ENCODE assay signal across 23 cellular contexts in the genomic region with DNA sequence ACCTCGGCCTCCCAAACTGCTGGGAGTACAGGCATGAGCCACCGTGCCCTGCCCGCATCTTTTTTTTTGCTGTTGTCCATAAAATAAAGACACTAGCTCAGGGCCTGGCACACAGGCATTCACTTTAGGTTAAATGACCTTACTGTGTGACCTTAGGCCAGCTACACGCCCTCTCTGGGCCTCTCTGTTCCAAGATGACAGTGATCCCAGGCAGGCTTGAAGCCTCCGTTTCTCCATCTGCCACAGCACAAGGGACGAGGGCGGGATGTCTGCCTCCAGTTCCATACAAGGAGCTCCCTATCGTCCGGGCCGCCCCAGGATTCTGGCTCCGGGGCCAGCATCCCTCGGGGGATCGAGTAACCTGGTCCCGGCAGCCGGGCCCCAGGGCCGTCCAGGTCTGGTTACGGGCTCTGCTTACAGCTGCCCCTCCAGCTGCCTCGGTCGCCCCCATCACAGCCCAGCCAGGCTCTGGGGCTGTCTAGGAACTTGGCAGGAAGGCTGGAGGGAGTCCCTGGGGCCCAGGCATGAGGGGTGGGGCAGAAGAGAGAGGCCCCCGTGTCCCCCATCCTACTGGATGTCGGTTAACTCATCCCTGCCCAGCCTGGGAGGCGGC. TPM values are rescaled to one million over a fixed set of nuclear protein-coding genes. Genes with fewer than 3 reads are reported as not detected.
A peak's percentile ranks its signal among the peaks of the same experiment; 100 is the strongest.
DNase-seq lines count a peak whose midpoint lies in the region; ATAC-seq, FAIRE-seq and TF ChIP-seq lines count a peak whose summit lies in the region.
"Had no signal": no experiment of that assay in that cellular context is flagged by ENCODE, and none has a peak within 500 bp of the region (broad histone marks: within the 10 kb centered on the region; RNA-seq: fewer than 3 reads in every experiment).

No MANE protein-coding gene starts in this region.

- no peak overlapping the region for H2BK120ac ChIP-seq in mesenchymal stem cell (ENCODE audit: low read depth, low read length)

- H3K4me3 ChIP-seq in K562 (no peak overlapping the region), mesenchymal stem cell (ENCODE audit: insufficient read depth in 1 of 2, low read depth in 1 of 2, low read length in 2 of 2) (no peak overlapping the region)
- H3K4me3 ChIP-seq: Peyer's patch, SJSA1 had no signal

- H2AFZ ChIP-seq in K562 (ENCODE audit: low read depth, low read length) (no peak overlapping the region), mesenchymal stem cell (ENCODE audit: low read depth, low read length) (no peak overlapping the region)

- DNase-seq in Ammon's horn (ENCODE audit: low spot score): peak; percentile 21
- DNase-seq in DMS 273 (lab: John Stamatoyannopoulos, UW; ENCODE audit: unreplicated experiment): peak; percentile 97
- no peak for DNase-seq in K562 (ENCODE audit: extremely low read depth in 1 of 4, low spot score in 3 of 4)
- DNase-seq in mesenchymal stem cell: no peak
- DNase-seq in NCI-H69 (lab: John Stamatoyannopoulos, UW): no peak
- DNase-seq in posterior vena cava (ENCODE audit: low spot score): no peak
- DNase-seq: ACHN, DMS79, H7, NCI-H1417, NCI-H1694 treated with DMSO at 0.1 percent for 48 hours, NCI-H2081 treated with DMSO at 0.1 percent for 48 hours, NCI-H2227 treated with DMSO at 0.1 percent for 48 hours, NCI-H510A, NCI-H748 treated with DMSO at 0.1 percent for 48 hours, Peyer's patch, T-helper 1 cell had no signal

- peak overlapping the region in 1 of 2 experiments; percentile 24 for H3K4ac ChIP-seq in mesenchymal stem cell (ENCODE audit: low read depth in 1 of 2, low read length in 2 of 2)

- no peak overlapping the region for H4K8ac ChIP-seq in mesenchymal stem cell (ENCODE audit: low read length)

- H3K79me2 ChIP-seq in K562 (ENCODE audit: control insufficient read depth, insufficient read depth, low read length): no peaks in the 10 kb centered on the region

- intact Hi-C loops in K562 (cut with micrococcal nuclease): no loop called here
- intact Hi-C loops in posterior vena cava (cut with DNase I): loop anchor here in 1 of 2 donors (10.0 kb wide), 1 partner anchor 63 kb away; the partner anchor contains the start of gene TNFAIP8L1

- no peak overlapping the region for H2AK5ac ChIP-seq in mesenchymal stem cell (ENCODE audit: low read length, severe bottlenecking)

- H2BK15ac ChIP-seq in mesenchymal stem cell (ENCODE audit: low read depth, poor library complexity, severe bottlenecking): peak overlapping the region; percentile 18

- no peak for TF ChIP-seq EP300 in K562 (IDR thresholded peaks at IDR 0.05; ENCODE audit: low read length)

- H3K79me1 ChIP-seq in mesenchymal stem cell (replicated peaks; ENCODE audit: low read length, poor library complexity, severe bottlenecking): no peaks in the 10 kb centered on the region

- H3K4me1 ChIP-seq in K562 (replicated peaks in 1 of 2; ENCODE audit: control insufficient read depth in 2 of 2, insufficient read depth in 2 of 2, low read length in 2 of 2) (peaks cover 18 to 42% of the 10 kb centered on the region in 2 experiments), mesenchymal stem cell (ENCODE audit: control insufficient read depth, insufficient read depth, low read depth, low read length) (peaks cover 17% of the 10 kb centered on the region)
- H3K4me1 ChIP-seq: Peyer's patch had no signal

- FAIRE-seq in K562 (lab: Jason Lieb, UNC): no peak
- FAIRE-seq: D721Med had no signal

- ATAC-seq in K562 (no peak), HG03378 (IDR thresholded peaks at IDR 0.05; ENCODE audit: unreplicated experiment) (no peak)

- in situ Hi-C loops in K562 (cut with MboI): loop anchor here (10.0 kb wide), 1 partner anchor 223 kb away; the partner anchor contains the start of gene FEM1A

- POLR2A ChIA-PET in K562 (lab: Yijun Ruan, JAX): interaction anchor here (0.7 to 1.3 kb wide), 5 partner anchors 8 to 55 kb away, joined by 3 to 4 read pairs (median 3); no protein-coding TSS in a partner anchor

- no peak overlapping the region for H2BK12ac ChIP-seq in mesenchymal stem cell (ENCODE audit: low read length in 2 of 2)

- peaks cover 2% of the 10 kb centered on the region for H3K9me1 ChIP-seq in K562 (ENCODE audit: control insufficient read depth, insufficient read depth, low read length)

- no peaks in the 10 kb centered on the region; the same call in 1 of the 2 replicates for H4K20me1 ChIP-seq in K562 (replicated peaks; ENCODE audit: control insufficient read depth, insufficient read depth, low read length)

- no peak overlapping the region for H2BK5ac ChIP-seq in mesenchymal stem cell (ENCODE audit: low read depth, low read length, poor library complexity, severe bottlenecking)

- no peak for TF ChIP-seq RAD21 in K562 (CRISPR knock-in tag; conservative IDR thresholded peaks at IDR 0.05 in 1 of 2, IDR thresholded peaks at IDR 0.05 in 1 of 2)

- H3K36me3 ChIP-seq in K562 (ENCODE audit: control insufficient read depth, insufficient read depth, low read length) (no peaks in the 10 kb centered on the region), mesenchymal stem cell (ENCODE audit: control insufficient read depth in 1 of 2, insufficient read depth in 2 of 2, low read depth in 1 of 2, low read length in 2 of 2) (no peaks in the 10 kb centered on the region)
- H3K36me3 ChIP-seq: Peyer's patch, SJSA1 had no signal

- H3K9me3 ChIP-seq in K562 (replicated peaks; ENCODE audit: control insufficient read depth, insufficient read depth, low read depth, low read length) (no peaks in the 10 kb centered on the region), mesenchymal stem cell (ENCODE audit: control insufficient read depth, low read length) (no peaks in the 10 kb centered on the region)
- H3K9me3 ChIP-seq: Peyer's patch, SJSA1 had no signal

- H3K27ac ChIP-seq in K562 (ENCODE audit: extremely low read depth, low read depth, low read length) (no peak overlapping the region), mesenchymal stem cell (ENCODE audit: low read length, poor library complexity, severe bottlenecking) (no peak overlapping the region)
- H3K27ac ChIP-seq: C4-2B, Peyer's patch, SJSA1 had no signal

- 52% methylated on average over 21 of the region's 22 CpGs for WGBS in K562 (ENCODE audit: insufficient coverage, low coverage, missing lambda C conversion rate)
- WGBS in mesenchymal stem cell: 70% methylated on average over 22 of the region's 22 CpGs

- BruUV-seq in K562 (replicated peaks; lab: Mats Ljungman, UMichigan): no TSS peak

- CTCF ChIA-PET in K562 (lab: Yijun Ruan, JAX; ENCODE audit: low intra/inter-chr PET ratio): no interaction called here

- H3K14ac ChIP-seq in mesenchymal stem cell (ENCODE audit: low read length in 2 of 2): no peak overlapping the region

- H3K4me2 ChIP-seq in K562 (ENCODE audit: insufficient read depth, low read length): no peak overlapping the region
- no peak overlapping the region for H3K4me2 ChIP-seq in mesenchymal stem cell (ENCODE audit: low read length, poor library complexity, severe bottlenecking)

- no peak overlapping the region; a peak in 1 of 4 replicates for H3K9ac ChIP-seq in K562 (ENCODE audit: insufficient read depth in 1 of 2, low read depth in 2 of 2, low read length in 2 of 2)
- no peak overlapping the region for H3K9ac ChIP-seq in mesenchymal stem cell (ENCODE audit: low read length)

- no peak for TF ChIP-seq POLR2A in K562 (conservative IDR thresholded peaks at IDR 0.05)

- peak overlapping the region in 1 of 2 experiments; percentile 29 for H3K18ac ChIP-seq in mesenchymal stem cell (ENCODE audit: low read depth in 1 of 2, low read length in 2 of 2)

- H3K27me3 ChIP-seq in K562 (ENCODE audit: control insufficient read depth in 2 of 2, insufficient read depth in 2 of 2, low read length in 2 of 2) (no peaks in the 10 kb centered on the region), mesenchymal stem cell (ENCODE audit: control insufficient read depth in 1 of 2, insufficient read depth in 1 of 2, low read length in 2 of 2) (peaks cover 4 to 48% of the 10 kb centered on the region in 2 experiments)
- H3K27me3 ChIP-seq: Peyer's patch, SJSA1 had no signal

- H4K91ac ChIP-seq in mesenchymal stem cell (ENCODE audit: low read length): no peak overlapping the region

- no peak overlapping the region for H3K23ac ChIP-seq in mesenchymal stem cell (ENCODE audit: low read length in 2 of 2)

- TF ChIP-seq CTCF in K562 (IDR thresholded peaks at IDR 0.05 in 2 of 3, conservative IDR thresholded peaks at IDR 0.05 in 1 of 3; ENCODE audit: insufficient read depth in 2 of 3, low read depth in 1 of 3, low read length in 3 of 3): no peak

RNA-seq across cellular contexts. Expression of gene SEMA6B, which starts 11.9 kb away (rescaled TPM):
- total RNA-seq in K562 (2011; cell fraction: chromatin; rRNA removed; ENCODE audit: low replicate concordance): 3.4 and 12.9 TPM in 2 replicates
- 12.9 and 13.2 TPM in 2 replicates for total RNA-seq in K562 (2011; cell fraction: nucleolus; rRNA removed)
- total RNA-seq in K562 (2011; cell fraction: nucleoplasm; rRNA removed): 9.3 and 10.5 TPM in 2 replicates
- 2.5 and 2.7 TPM in 2 replicates for total RNA-seq in K562 (2014; rRNA removed)
- total RNA-seq in K562 (2014; rRNA removed; fragmentation: Illumina TruSeq; extraction: Trizol): 0.57 and 0.65 TPM in 2 replicates
- 0.83 and 1.1 TPM in 2 replicates for total RNA-seq in K562 (2015; rRNA removed; fragmentation: Illumina TruSeq; extraction: Trizol)
- total RNA-seq in K562 (2021): 3.7 and 4.6 TPM in 2 replicates
- 2.6 and 4.9 TPM in 2 replicates for polyA plus RNA-seq in K562 (2011; rRNA removed)
- 6.8 and 8.8 TPM in 2 replicates for polyA plus RNA-seq in K562 (2011; cell fraction: cytosol; rRNA removed)
- 7.2 and 8.1 TPM in 2 replicates for polyA plus RNA-seq in K562 (2011; cell fraction: nucleus; rRNA removed)
- 1.3 and 1.6 TPM in 2 replicates for polyA plus RNA-seq in K562 (2012)
- 1.4 and 2.7 TPM in 2 replicates for polyA plus RNA-seq in K562 (2014; fragmentation: Illumina TruSeq; extraction: Trizol)
- polyA plus RNA-seq in K562 (2014; fragmentation: Nextera tagmentation; extraction: Ambion mirVana): not detected
- polyA plus RNA-seq in K562 (2014; rRNA removed): 1.7 and 3.8 TPM in 2 replicates
- polyA minus RNA-seq in K562 (2011; rRNA and poly(A)+ RNA removed): 5.1 and 7.6 TPM in 2 replicates
- polyA minus RNA-seq in K562 (2011; cell fraction: cytosol; rRNA and poly(A)+ RNA removed): 9.4 and 13.2 TPM in 2 replicates
- 4.4 and 7.0 TPM in 2 replicates for polyA minus RNA-seq in K562 (2011; cell fraction: nucleus; rRNA and poly(A)+ RNA removed)
- polyA plus RNA-seq in mesenchymal stem cell (2013, experiment 1 of 2): 2.7 TPM
- polyA plus RNA-seq in mesenchymal stem cell (2013, experiment 2 of 2): 2.6 TPM
- total RNA-seq in posterior vena cava: 10 to 100 TPM; 13.7 to 19.4 TPM

RNA-seq across cellular contexts. Expression of gene LRG1, which starts 31.6 kb away (rescaled TPM):
- 5.0 and 14.6 TPM in 2 replicates for total RNA-seq in K562 (2011; cell fraction: chromatin; rRNA removed; ENCODE audit: low replicate concordance)
- total RNA-seq in K562 (2011; cell fraction: nucleolus; rRNA removed): 18.2 and 23.3 TPM in 2 replicates
- 12.4 and 14.4 TPM in 2 replicates for total RNA-seq in K562 (2011; cell fraction: nucleoplasm; rRNA removed)
- total RNA-seq in K562 (2014; rRNA removed) (8.4 and 10.6 TPM in 2 replicates), K562 (2014; rRNA removed; fragmentation: Illumina TruSeq; extraction: Trizol) (3.8 and 4.6 TPM in 2 replicates), K562 (2015; rRNA removed; fragmentation: Illumina TruSeq; extraction: Trizol) (9.4 and 9.5 TPM in 2 replicates), K562 (2021) (11.5 and 11.7 TPM in 2 replicates), posterior vena cava (1 to 10 TPM; 1.4 to 1.9 TPM)
- polyA plus RNA-seq in K562 (2011; rRNA removed) (10.9 and 11.9 TPM in 2 replicates), K562 (2014; fragmentation: Illumina TruSeq; extraction: Trizol) (8.7 and 12.6 TPM in 2 replicates), K562 (2014; fragmentation: Nextera tagmentation; extraction: Ambion mirVana) (1 to 10 TPM; 1.5 to 5.1 TPM), K562 (2014; rRNA removed) (11.9 and 12.3 TPM in 2 replicates)
- polyA plus RNA-seq in K562 (2011; cell fraction: cytosol; rRNA removed): 15.4 and 23.9 TPM in 2 replicates
- polyA plus RNA-seq in K562 (2011; cell fraction: nucleus; rRNA removed): 2.7 and 3.4 TPM in 2 replicates
- 9.0 and 20.7 TPM in 2 replicates for polyA plus RNA-seq in K562 (2012)
- polyA minus RNA-seq in K562 (2011; rRNA and poly(A)+ RNA removed): 3.2 and 3.6 TPM in 2 replicates
- polyA minus RNA-seq in K562 (2011; cell fraction: cytosol; rRNA and poly(A)+ RNA removed): 6.2 and 7.6 TPM in 2 replicates
- 1.2 and 2.6 TPM in 2 replicates for polyA minus RNA-seq in K562 (2011; cell fraction: nucleus; rRNA and poly(A)+ RNA removed)
- 0.01 TPM for polyA plus RNA-seq in mesenchymal stem cell (2013, experiment 1 of 2)
- not detected for polyA plus RNA-seq in mesenchymal stem cell (2013, experiment 2 of 2)
- total RNA-seq: HT1080, SJSA1 had no signal

RNA-seq across cellular contexts. Expression of gene PLIN5, which starts 36.4 kb away (rescaled TPM):
- total RNA-seq in K562 (2011; cell fraction: chromatin; rRNA removed; ENCODE audit: low replicate concordance): 8.0 and 24.6 TPM in 2 replicates
- total RNA-seq in K562 (2011; cell fraction: nucleolus; rRNA removed): 11.3 and 12.8 TPM in 2 replicates
- 10.8 and 12.9 TPM in 2 replicates for total RNA-seq in K562 (2011; cell fraction: nucleoplasm; rRNA removed)
- total RNA-seq in K562 (2014; rRNA removed) (0.50 and 0.86 TPM in 2 replicates), K562 (2014; rRNA removed; fragmentation: Illumina TruSeq; extraction: Trizol) (0.15 and 0.26 TPM in 2 replicates), K562 (2015; rRNA removed; fragmentation: Illumina TruSeq; extraction: Trizol) (0.07 TPM in 1 of 2 replicates, not detected in the other), K562 (2021) (1.3 TPM in 2 replicates), posterior vena cava (1 to 10 TPM; 2.2 to 2.8 TPM)
- polyA plus RNA-seq in K562 (2011; rRNA removed) (1.3 and 1.6 TPM in 2 replicates), K562 (2014; fragmentation: Illumina TruSeq; extraction: Trizol) (0.54 and 0.62 TPM in 2 replicates), K562 (2014; fragmentation: Nextera tagmentation; extraction: Ambion mirVana) (under 1 TPM; 0.04 TPM), K562 (2014; rRNA removed) (0.85 and 0.94 TPM in 2 replicates)
- 1.0 and 1.3 TPM in 2 replicates for polyA plus RNA-seq in K562 (2011; cell fraction: cytosol; rRNA removed)
- 3.6 and 9.2 TPM in 2 replicates for polyA plus RNA-seq in K562 (2011; cell fraction: nucleus; rRNA removed)
- polyA plus RNA-seq in K562 (2012): 0.50 and 0.51 TPM in 2 replicates
- polyA minus RNA-seq in K562 (2011; rRNA and poly(A)+ RNA removed): 0.81 and 1.5 TPM in 2 replicates
- polyA minus RNA-seq in K562 (2011; cell fraction: cytosol; rRNA and poly(A)+ RNA removed): 0.95 TPM in 1 of 2 replicates, not detected in the other
- polyA minus RNA-seq in K562 (2011; cell fraction: nucleus; rRNA and poly(A)+ RNA removed): 2.0 and 2.8 TPM in 2 replicates
- not detected for polyA plus RNA-seq in mesenchymal stem cell (2013, experiment 1 of 2)
- not detected for polyA plus RNA-seq in mesenchymal stem cell (2013, experiment 2 of 2)
- total RNA-seq: HT1080, M059J, SJSA1 had no signal

RNA-seq across cellular contexts. Expression of gene PLIN4, which starts 53.1 kb away (rescaled TPM):
- total RNA-seq in K562 (2011; cell fraction: chromatin; rRNA removed; ENCODE audit: low replicate concordance): 1.0 and 3.0 TPM in 2 replicates
- 0.92 and 1.2 TPM in 2 replicates for total RNA-seq in K562 (2011; cell fraction: nucleolus; rRNA removed)
- 0.53 and 0.81 TPM in 2 replicates for total RNA-seq in K562 (2011; cell fraction: nucleoplasm; rRNA removed)
- 0.08 and 0.14 TPM in 2 replicates for total RNA-seq in K562 (2014; rRNA removed)
- 0.04 TPM in 1 of 2 replicates, not detected in the other for total RNA-seq in K562 (2014; rRNA removed; fragmentation: Illumina TruSeq; extraction: Trizol)
- 0.04 TPM in 1 of 2 replicates, not detected in the other for total RNA-seq in K562 (2015; rRNA removed; fragmentation: Illumina TruSeq; extraction: Trizol)
- total RNA-seq in K562 (2021): 0.09 TPM in 2 replicates
- polyA plus RNA-seq in K562 (2011; rRNA removed): 0.06 and 0.12 TPM in 2 replicates
- 0.06 and 0.15 TPM in 2 replicates for polyA plus RNA-seq in K562 (2011; cell fraction: cytosol; rRNA removed)
- 0.41 and 0.92 TPM in 2 replicates for polyA plus RNA-seq in K562 (2011; cell fraction: nucleus; rRNA removed)
- 0.10 and 0.17 TPM in 2 replicates for polyA plus RNA-seq in K562 (2012)
- 0.04 and 0.08 TPM in 2 replicates for polyA plus RNA-seq in K562 (2014; fragmentation: Illumina TruSeq; extraction: Trizol)
- not detected for polyA plus RNA-seq in K562 (2014; fragmentation: Nextera tagmentation; extraction: Ambion mirVana)
- 0.07 and 0.16 TPM in 2 replicates for polyA plus RNA-seq in K562 (2014; rRNA removed)
- 0.07 TPM in 1 of 2 replicates, not detected in the other for polyA minus RNA-seq in K562 (2011; rRNA and poly(A)+ RNA removed)
- not detected in 2 replicates for polyA minus RNA-seq in K562 (2011; cell fraction: cytosol; rRNA and poly(A)+ RNA removed)
- 0.11 and 0.13 TPM in 2 replicates for polyA minus RNA-seq in K562 (2011; cell fraction: nucleus; rRNA and poly(A)+ RNA removed)
- polyA plus RNA-seq in mesenchymal stem cell (2013, experiment 1 of 2): 0.01 TPM
- polyA plus RNA-seq in mesenchymal stem cell (2013, experiment 2 of 2): 0.01 TPM
- 10 to 100 TPM; 21.4 to 25.2 TPM for total RNA-seq in posterior vena cava
- total RNA-seq: SJSA1 had no signal

Comparison
In these comparisons a context has a peak if more than half of its experiments do, and no peak if none do; other contexts are left out.
1. DNase-seq: peak in Ammon's horn (single experiment) and DMS 273 (single experiment); none in K562 (0 of 4), mesenchymal stem cell (single experiment), NCI-H69 (single experiment) and posterior vena cava (single experiment).